In genomic region chr6:63683071-63683603, GRCh38 we compare ENCODE assay signal across 21 cellular contexts. TPM values are rescaled to one million over a fixed set of nuclear protein-coding genes. Genes with fewer than 3 reads are reported as not detected.
DNase-seq lines count a peak whose midpoint lies in the region; ATAC-seq and TF ChIP-seq lines count a peak whose summit lies in the region.
"Had no signal": no experiment of that assay in that cellular context is flagged by ENCODE, and none has a peak within 500 bp of the region (broad histone marks: within the 10 kb centered on the region; RNA-seq: fewer than 3 reads in every experiment).

No MANE protein-coding gene starts in this region.

- POLR2A ChIA-PET in activated B cell treated with CpG ODN at 0.5 μM for 24 hours (lab: Charles Lee) = interaction anchor here (1.5 kb wide), 1 partner anchor 48 kb away, joined by 7 read pairs; the partner anchor contains the start of gene PHF3

- H3K4me1 ChIP-seq in hepatocyte (ENCODE audit: insufficient read depth) = no peaks in the 10 kb centered on the region
- H3K4me1 ChIP-seq: SJCRH30 had no signal

- CTCF ChIA-PET in activated B cell treated with CpG ODN at 0.5 μM for 24 hours (lab: Charles Lee) = interaction anchor here (1.2 to 2.0 kb wide), 4 partner anchors 48 to 109 kb away, joined by 3 to 6 read pairs (median 6); partner anchors contain the start of gene PHF3

- no peaks in the 10 kb centered on the region for H3K9me2 ChIP-seq in hepatocyte (replicated peaks; ENCODE audit: insufficient read depth)

- H2AFZ ChIP-seq in hepatocyte = no peak overlapping the region

- no peak overlapping the region for H3K27ac ChIP-seq in hepatocyte
- H3K27ac ChIP-seq: SJCRH30, upper lobe of left lung had no signal

- WGBS in hepatocyte (ENCODE audit: low lambda C conversion rate, missing lambda C conversion rate) = 97% methylated on average over 1 of the region's 1 CpG

- H3K79me2 ChIP-seq in hepatocyte = peaks cover 84% of the 10 kb centered on the region

- H3K4me3 ChIP-seq in hepatocyte = no peak overlapping the region
- H3K4me3 ChIP-seq: SJCRH30, upper lobe of left lung had no signal

- no peak overlapping the region for H3K4me2 ChIP-seq in hepatocyte

- H3K27me3 ChIP-seq in hepatocyte = no peaks in the 10 kb centered on the region
- H3K27me3 ChIP-seq: SJCRH30, upper lobe of left lung had no signal

- no peak overlapping the region for H3K4me3 Mint-ChIP-seq in activated B cell treated with CpG ODN at 0.5 μM for 24 hours
- H3K4me3 Mint-ChIP-seq: central memory CD8-positive, alpha-beta T cell; T-helper 17 cell had no signal

- peaks cover 50% of the 10 kb centered on the region for H3K36me3 Mint-ChIP-seq in activated B cell treated with CpG ODN at 0.5 μM for 24 hours (ENCODE audit: low read depth)

- no peaks in the 10 kb centered on the region for H3K27me3 Mint-ChIP-seq in activated B cell treated with CpG ODN at 0.5 μM for 24 hours
- H3K27me3 Mint-ChIP-seq: central memory CD8-positive, alpha-beta T cell; naive thymus-derived CD4-positive, alpha-beta T cell; T-helper 17 cell had no signal

- no peaks in the 10 kb centered on the region for H3K9me3 ChIP-seq in hepatocyte (ENCODE audit: low read depth)
- H3K9me3 ChIP-seq: SJCRH30, upper lobe of left lung had no signal

- peak; percentile 52 for DNase-seq in CD1c-positive myeloid dendritic cell (ENCODE audit: extremely low spot score)
- no peak for DNase-seq in activated B cell treated with CpG ODN at 0.5 μM for 24 hours
- no peak for DNase-seq in NCI-H2171 treated with DMSO at 0.1 percent for 48 hours (lab: John Stamatoyannopoulos, UW)
- no peak for DNase-seq in globus pallidus (ENCODE audit: low spot score)
- DNase-seq in Kasumi-1 (lab: John Stamatoyannopoulos, UW) = no peak
- DNase-seq in hepatocyte (ENCODE audit: low spot score) = no peak
- DNase-seq: activated naive CD4-positive, alpha-beta T cell treated with Interleukin-2 at 50 U/mL for 16 hours; anterior cingulate cortex; DMS79 treated with DMSO at 0.1 percent for 48 hours; kidney glomerular epithelial cell; mammary epithelial cell; naive thymus-derived CD4-positive, alpha-beta T cell; NCI-H1436; NCI-H526 treated with DMSO at 0.1 percent for 48 hours; right cardiac atrium; SJCRH30; T-helper 17 cell; upper lobe of left lung had no signal

- H3K36me3 ChIP-seq in hepatocyte (replicated peaks; ENCODE audit: insufficient read depth, low read depth) = no peaks in the 10 kb centered on the region

- intact Hi-C loops in activated B cell treated with CpG ODN at 0.5 μM for 24 hours (cut with micrococcal nuclease) = loop anchor here (10.0 kb wide), 1 partner anchor 108 kb away; the partner anchor contains the start of genes LOC128125822 and PTP4A1

- no peaks in the 10 kb centered on the region for H3K9me3 Mint-ChIP-seq in activated B cell treated with CpG ODN at 0.5 μM for 24 hours
- H3K9me3 Mint-ChIP-seq: central memory CD8-positive, alpha-beta T cell had no signal

- H3K27ac Mint-ChIP-seq in activated B cell treated with CpG ODN at 0.5 μM for 24 hours = peak overlapping the region; percentile 75
- H3K27ac Mint-ChIP-seq: T-helper 17 cell had no signal

- TF ChIP-seq CTCF in activated B cell treated with CpG ODN at 0.5 μM for 24 hours (IDR thresholded peaks at IDR 0.05) = no peak
- no peak for TF ChIP-seq CTCF in hepatocyte (IDR thresholded peaks at IDR 0.05; ENCODE audit: poor library complexity)

- peaks cover 60% of the 10 kb centered on the region for H3K4me1 Mint-ChIP-seq in activated B cell treated with CpG ODN at 0.5 μM for 24 hours

- ATAC-seq in GM18517 (IDR thresholded peaks at IDR 0.05; ENCODE audit: unreplicated experiment) (peak; percentile 37), HG02885 (IDR thresholded peaks at IDR 0.05; ENCODE audit: poor library complexity, unreplicated experiment) (peak; percentile 36), activated B cell treated with CpG ODN at 0.5 μM for 24 hours (ENCODE audit: low read depth) (no peak)
- ATAC-seq: naive thymus-derived CD4-positive, alpha-beta T cell; right cardiac atrium; T-helper 17 cell had no signal

- peaks cover 21% of the 10 kb centered on the region for H4K20me1 ChIP-seq in hepatocyte (ENCODE audit: insufficient read depth, poor library complexity, severe bottlenecking)

RNA-seq across cellular contexts. Expression of gene PHF3, which starts 47.5 kb away (rescaled TPM):
- total RNA-seq in activated B cell treated with CpG ODN at 0.5 μM for 24 hours (52.4 and 56.7 TPM in 2 replicates), hepatocyte (72.8 and 79.2 TPM in 2 replicates)
- 15.2 and 18.0 TPM in 2 replicates for polyA plus RNA-seq in hepatocyte
